In genomic region chr3:171088984-171089754, GRCh38 we compare ENCODE assay signal across 8 cellular contexts.
A peak's percentile ranks its signal among the peaks of the same experiment; 100 is the strongest.
DNase-seq lines count a peak whose midpoint lies in the region; ATAC-seq and TF ChIP-seq lines count a peak whose summit lies in the region.

No MANE protein-coding gene starts in this region.

- WGBS in right lobe of liver (ENCODE audit: insufficient coverage, low coverage, low lambda C conversion rate, missing lambda C conversion rate), result 13% methylated on average over 2 of the region's 2 CpGs

- ATAC-seq in right lobe of liver (peak; percentile 71 to 76 (median 72)), GM19397 (IDR thresholded peaks at IDR 0.05; ENCODE audit: unreplicated experiment) (no peak), HG02763 (IDR thresholded peaks at IDR 0.05; ENCODE audit: unreplicated experiment) (no peak)

- peaks cover 0 to 49% (median 27%) of the 10 kb centered on the region in 4 donors for H3K4me1 ChIP-seq in right lobe of liver

- no peak for TF ChIP-seq POLR2A in right lobe of liver (IDR thresholded peaks at IDR 0.05)

- peak overlapping the region in 4 of 5 experiments; percentile 65 to 96 (median 82) for H3K27ac Mint-ChIP-seq in brain

- POLR2A ChIA-PET in BJ (lab: Charles Lee), result interaction anchor here (0.6 kb wide), 1 partner anchor 75 kb away, joined by 3 read pairs; no protein-coding TSS in a partner anchor

- CTCF ChIA-PET in BJ (lab: Yijun Ruan, JAX), result interaction anchor here (1.5 kb wide), 1 partner anchor 40 kb away, joined by 3 read pairs; no protein-coding TSS in a partner anchor

- peak overlapping the region; percentile 49 to 58 (median 50) for H3K27ac ChIP-seq in right lobe of liver

- TF ChIP-seq CTCF in BJ (IDR thresholded peaks at IDR 0.05; ENCODE audit: insufficient read depth, low read depth, low read length) (no peak), brain (conservative IDR thresholded peaks at IDR 0.05) (no peak), right lobe of liver (IDR thresholded peaks at IDR 0.05) (no peak)

- DNase-seq in BJ (ENCODE audit: low read depth) (peak; percentile 50), LHCN-M2 (ENCODE audit: low read depth) (peak; percentile 70), right lobe of liver (peak in 1 of 3 donors; percentile 52), iPS-NIHi11 (ENCODE audit: low spot score) (no peak)
- no peak for DNase-seq in activated CD8-positive, alpha-beta memory T cell treated with anti-CD3 and anti-CD28 coated beads, Interleukin-2, amount 50 U/mL, for 4 hours

- peaks cover 84% of the 10 kb centered on the region for H3K36me3 Mint-ChIP-seq in brain

- H3K4me1 Mint-ChIP-seq in brain, result peaks cover 35% of the 10 kb centered on the region

- H3K4me3 Mint-ChIP-seq in brain, result peak overlapping the region in 1 of 5 experiments; percentile 3

- H3K36me3 ChIP-seq in BJ (ENCODE audit: control insufficient read depth, insufficient read depth, low read length) (no peaks in the 10 kb centered on the region), right lobe of liver (no peaks in the 10 kb centered on the region)

- no peak overlapping the region for H3K4me3 ChIP-seq in BJ (ENCODE audit: low read depth, low read length)
- no peak overlapping the region for H3K4me3 ChIP-seq in right lobe of liver

- no peaks in the 10 kb centered on the region for H3K9me3 ChIP-seq in right lobe of liver

- no peaks in the 10 kb centered on the region for H3K9me3 Mint-ChIP-seq in brain

- no peaks in the 10 kb centered on the region for H3K27me3 ChIP-seq in BJ (ENCODE audit: control insufficient read depth, insufficient read depth, low read length)
- no peaks in the 10 kb centered on the region for H3K27me3 ChIP-seq in right lobe of liver

- H3K27me3 Mint-ChIP-seq in brain, result no peaks in the 10 kb centered on the region

- intact Hi-C loops in right lobe of liver (cut with DNase I), result no loop called here

Comparison
In these comparisons a context has a peak if more than half of its experiments do, and no peak if none do; other contexts are left out.
1. DNase-seq: peak in BJ (single experiment) and LHCN-M2 (single experiment); none in activated CD8-positive, alpha-beta memory T cell treated with anti-CD3 and anti-CD28 coated beads, Interleukin-2, amount 50 U/mL, for 4 hours (single experiment) and iPS-NIHi11 (single experiment).
2. ATAC-seq: peak in right lobe of liver (4 of 4); none in GM19397 (single experiment) and HG02763 (single experiment).